In the genomic region with DNA sequence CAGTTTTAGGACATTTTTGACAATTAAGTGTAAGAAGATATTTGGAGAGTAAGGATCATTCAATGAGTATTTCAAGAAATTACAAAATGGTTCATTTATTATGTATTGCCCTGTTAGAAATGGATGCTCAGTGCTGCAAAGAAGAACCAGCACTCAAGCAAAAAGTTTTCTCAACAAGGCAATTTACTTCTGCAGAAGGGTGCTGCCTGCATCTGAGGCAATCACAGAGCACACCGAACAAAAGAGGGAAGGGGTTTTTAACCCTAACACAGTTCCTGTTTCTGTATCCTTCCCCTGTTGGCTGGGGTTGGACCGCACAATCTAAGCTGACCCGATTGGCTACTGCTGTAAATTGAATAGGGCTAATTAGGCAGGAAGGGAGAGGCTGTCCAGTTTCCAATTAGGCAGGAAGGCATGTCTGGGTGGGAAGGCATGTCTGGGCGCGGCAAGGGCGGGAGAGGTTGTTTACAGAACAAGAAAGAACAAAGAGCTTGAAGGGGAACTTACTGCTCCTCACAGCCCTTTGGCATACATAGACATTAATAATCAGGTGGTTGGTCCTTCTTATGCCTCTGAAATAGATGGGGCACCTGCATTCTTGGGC, we compare ENCODE assay signal across 27 cellular contexts.
"Had no signal": no experiment of that assay in that cellular context is flagged by ENCODE, and none has a peak within 500 bp of the region (broad histone marks: within the 10 kb centered on the region; RNA-seq: fewer than 3 reads in every experiment).

No MANE protein-coding gene starts in this region.

- H3K4me1 ChIP-seq: breast epithelium, colonic mucosa, esophagus squamous epithelium, gastroesophageal sphincter, uterus had no signal

- H3K27me3 ChIP-seq: breast epithelium, colonic mucosa, dorsolateral prefrontal cortex, esophagus squamous epithelium, gastroesophageal sphincter, pancreas, uterus had no signal

- ATAC-seq: effector memory CD8-positive, alpha-beta T cell; gastroesophageal sphincter; left colon; pancreas; sciatic nerve; stimulated activated naive B cell treated with anti-CD40 and anti-IgM and Interleukin-4, amounts not matched to agents 10 μg/mL and 1 μg/mL and 100 μg/mL, for 72 hours had no signal

- FAIRE-seq: endothelial cell of umbilical vein, islet of Langerhans, pancreas, small intestine had no signal

- DNase-seq: activated B cell treated with CpG ODN at 0.5 μM for 24 hours; activated CD4-positive, alpha-beta T cell treated with anti-CD3 and anti-CD28 coated beads for 4 hours; activated CD4-positive, alpha-beta T cell treated with anti-CD3 and anti-CD28 coated beads, Interleukin-2, amount 50 U/mL, for 48 hours; activated CD8-positive, alpha-beta memory T cell treated with anti-CD3 and anti-CD28 coated beads, Interleukin-2, amount 50 U/mL, for 48 hours; activated effector memory CD4-positive, alpha-beta T cell treated with Interleukin-2 at 50 U/mL for 16 hours; activated naive CD4-positive, alpha-beta T cell treated with anti-CD3 and anti-CD28 coated beads for 36 hours; activated naive CD8-positive, alpha-beta T cell treated with anti-CD3 and anti-CD28 coated beads, Interleukin-2, amount 10 ng/mL, durations not matched to agents 7 days and 5 days; activated T-cell treated with anti-CD3 and anti-CD28 coated beads, Interleukin-2, amount 50 U/mL, for 48 hours; amniotic stem cell; colonic mucosa; dorsolateral prefrontal cortex; effector memory CD8-positive, alpha-beta T cell; esophagus squamous epithelium; head of caudate nucleus; left colon; mesenchymal stem cell; pancreas; small intestine; stimulated activated CD4-positive, alpha-beta T cell treated with anti-CD3 and anti-CD28 coated beads, Interleukin-2, amount 100 ng/mL, for 24 hours; stimulated activated naive B cell treated with anti-CD40 and anti-IgM and Interleukin-4, amounts not matched to agents 10 μg/mL and 1 μg/mL and 100 μg/mL, for 72 hours; trophoblast cell; uterus had no signal

- H3K4me3 ChIP-seq: breast epithelium, colonic mucosa, dorsolateral prefrontal cortex, esophagus squamous epithelium, gastroesophageal sphincter, pancreas, uterus had no signal

- H3K27ac ChIP-seq: breast epithelium, colonic mucosa, dorsolateral prefrontal cortex, esophagus squamous epithelium, gastroesophageal sphincter, pancreas, uterus had no signal

- H3K36me3 ChIP-seq: breast epithelium, colonic mucosa, esophagus squamous epithelium, gastroesophageal sphincter, pancreas, uterus had no signal

- H3K9me3 ChIP-seq: colonic mucosa, pancreas, uterus had no signal
